13 cellular contexts compared by ENCODE assay signal in the genomic region with DNA sequence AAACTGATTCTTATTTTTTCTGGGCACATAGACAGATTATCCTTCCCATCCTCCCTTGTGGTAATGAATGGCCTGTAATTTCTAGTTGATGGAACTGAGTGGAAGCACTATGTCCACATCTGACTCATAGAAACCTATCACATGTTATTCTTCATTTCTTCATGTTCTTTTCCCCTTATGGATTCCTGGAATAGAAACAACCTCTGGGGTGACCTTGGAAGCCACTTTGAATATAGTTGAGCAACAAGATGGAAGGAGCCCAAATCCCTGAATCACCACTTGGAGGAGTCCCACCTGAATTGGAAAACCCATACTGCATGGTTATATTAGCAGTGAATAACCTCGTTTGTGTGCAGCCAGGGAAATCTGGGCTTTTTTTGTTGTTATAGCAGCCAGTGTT.
DNase-seq lines count a peak whose midpoint lies in the region; ATAC-seq and TF ChIP-seq lines count a peak whose summit lies in the region.
"Had no signal": no experiment of that assay in that cellular context is flagged by ENCODE, and none has a peak within 500 bp of the region (broad histone marks: within the 10 kb centered on the region; RNA-seq: fewer than 3 reads in every experiment).

No MANE protein-coding gene starts in this region.

- H3K4me1 ChIP-seq in mammary epithelial cell (ENCODE audit: insufficient read depth, low read length): no peaks in the 10 kb centered on the region
- H3K4me1 ChIP-seq in thoracic aorta (ENCODE audit: control insufficient read depth in 1 of 2, low read depth in 2 of 2): peaks cover 4 to 16% of the 10 kb centered on the region in 2 donors

- WGBS in mammary epithelial cell (ENCODE audit: low coverage, missing lambda C conversion rate): 0% methylated on average over 1 of the region's 1 CpG

- no peaks in the 10 kb centered on the region for H3K27me3 Mint-ChIP-seq in effector memory CD8-positive, alpha-beta T cell
- H3K27me3 Mint-ChIP-seq: activated CD4-positive, alpha-beta T cell treated with anti-CD3 and anti-CD28 coated beads for 36 hours had no signal

- H3K36me3 ChIP-seq in mammary epithelial cell (ENCODE audit: insufficient read depth, low read length): no peaks in the 10 kb centered on the region
- no peaks in the 10 kb centered on the region for H3K36me3 ChIP-seq in thoracic aorta

- no peak overlapping the region for H3K9ac ChIP-seq in mammary epithelial cell (ENCODE audit: insufficient read depth, low read length)

- CTCF ChIA-PET in mammary epithelial cell (lab: Charles Lee; ENCODE audit: low non-redundant PET): no interaction called here

- H3K9me3 ChIP-seq in mammary epithelial cell (replicated peaks; ENCODE audit: insufficient read depth, low read length): no peaks in the 10 kb centered on the region
- no peaks in the 10 kb centered on the region for H3K9me3 ChIP-seq in thoracic aorta

- no peaks in the 10 kb centered on the region for H3K36me3 Mint-ChIP-seq in effector memory CD8-positive, alpha-beta T cell (ENCODE audit: insufficient read depth)

- TF ChIP-seq CTCF in mammary epithelial cell (conservative IDR thresholded peaks at IDR 0.05 in 1 of 2, IDR thresholded peaks at IDR 0.05 in 1 of 2; ENCODE audit: extremely low read depth in 1 of 2, insufficient read depth in 1 of 2, low read depth in 1 of 2, low read length in 2 of 2) (no peak), thoracic aorta (IDR thresholded peaks at IDR 0.05) (no peak)

- H3K27ac Mint-ChIP-seq in effector memory CD8-positive, alpha-beta T cell: no peak overlapping the region
- H3K27ac Mint-ChIP-seq: activated CD4-positive, alpha-beta T cell treated with anti-CD3 and anti-CD28 coated beads for 36 hours had no signal

- H3K27ac ChIP-seq in mammary epithelial cell (ENCODE audit: insufficient read depth, low read depth, low read length): no peak overlapping the region
- H3K27ac ChIP-seq in thoracic aorta: no peak overlapping the region
- H3K27ac ChIP-seq: PC-9 had no signal

- H4K20me1 ChIP-seq in mammary epithelial cell (ENCODE audit: insufficient read depth, low read length): no peaks in the 10 kb centered on the region

- dilution Hi-C loops in mammary epithelial cell (cut with HindIII; ENCODE audit: low sequenced_read_pairs): no loop called here

- no peak overlapping the region for H2AFZ ChIP-seq in mammary epithelial cell (ENCODE audit: low read depth, low read length)
- H2AFZ ChIP-seq: PC-9 had no signal

- no peak overlapping the region for H3K4me2 ChIP-seq in mammary epithelial cell (ENCODE audit: insufficient read depth, low read depth, low read length)
- H3K4me2 ChIP-seq: PC-9 had no signal

- no peak overlapping the region for H3K4me3 Mint-ChIP-seq in effector memory CD8-positive, alpha-beta T cell
- H3K4me3 Mint-ChIP-seq: activated CD4-positive, alpha-beta T cell treated with anti-CD3 and anti-CD28 coated beads for 36 hours had no signal

- no peaks in the 10 kb centered on the region for H3K79me2 ChIP-seq in mammary epithelial cell (ENCODE audit: insufficient read depth, low read length)

- no peaks in the 10 kb centered on the region for H3K4me1 Mint-ChIP-seq in effector memory CD8-positive, alpha-beta T cell (ENCODE audit: low read depth in 2 of 2)
- H3K4me1 Mint-ChIP-seq: activated CD4-positive, alpha-beta T cell treated with anti-CD3 and anti-CD28 coated beads for 36 hours had no signal

- in situ Hi-C loops in mammary epithelial cell (cut with MboI; ENCODE audit: low sequenced_read_pairs in 2 of 2): no loop called here

- H3K27me3 ChIP-seq in mammary epithelial cell (ENCODE audit: insufficient read depth, low read length) (peaks cover 3% of the 10 kb centered on the region), thoracic aorta (replicated peaks; ENCODE audit: insufficient read depth) (no peaks in the 10 kb centered on the region)

- H3K4me3 ChIP-seq in mammary epithelial cell (replicated peaks in 1 of 3; ENCODE audit: insufficient read depth in 1 of 3, low read depth in 2 of 3, low read length in 3 of 3) (no peak overlapping the region), thoracic aorta (no peak overlapping the region)
- H3K4me3 ChIP-seq: PC-9 had no signal

- no peaks in the 10 kb centered on the region for H3K9me3 Mint-ChIP-seq in effector memory CD8-positive, alpha-beta T cell

- peak; percentile 50 to 85 for ATAC-seq in left cardiac atrium
- peak; percentile 79 for ATAC-seq in thoracic aorta (ENCODE audit: insufficient number of reproducible peaks, low FRiP score, low read depth)
- no peak for ATAC-seq in effector memory CD8-positive, alpha-beta T cell (replicated peaks)
- no peak for ATAC-seq in HG03025 (IDR thresholded peaks at IDR 0.05; ENCODE audit: low FRiP score, unreplicated experiment)
- ATAC-seq: activated CD4-positive, alpha-beta T cell treated with anti-CD3 and anti-CD28 coated beads for 36 hours had no signal

- intact Hi-C loops in mammary epithelial cell (cut with micrococcal nuclease): no loop called here
- intact Hi-C loops in left cardiac atrium (cut with DNase I): no loop called here

- DNase-seq in HT1080 (ENCODE audit: low read depth): peak; percentile 28
- DNase-seq in mammary epithelial cell: peak; percentile 9
- no peak for DNase-seq in left cardiac atrium
- peak; percentile 2 for DNase-seq in thoracic aorta (ENCODE audit: low spot score)
- DNase-seq in effector memory CD8-positive, alpha-beta T cell: no peak
- no peak for DNase-seq in NCI-H146 treated with DMSO at 0.1 percent for 48 hours (lab: John Stamatoyannopoulos, UW; ENCODE audit: unreplicated experiment)
- DNase-seq: activated CD4-positive, alpha-beta T cell treated with anti-CD3 and anti-CD28 coated beads for 36 hours; activated CD8-positive, alpha-beta memory T cell treated with anti-CD3 and anti-CD28 coated beads, Interleukin-2, amount 50 U/mL, for 48 hours; C1 segment of cervical spinal cord; KG1; NCI-H1092; PC-9 had no signal

- no TSS peak for BruUV-seq in mammary epithelial cell (replicated peaks; lab: Mats Ljungman, UMichigan)

Comparison
In these comparisons a context has a peak if more than half of its experiments do, and no peak if none do; other contexts are left out.
1. DNase-seq: peak in HT1080 (single experiment), mammary epithelial cell (single experiment) and thoracic aorta (single experiment); none in left cardiac atrium (single experiment), effector memory CD8-positive, alpha-beta T cell (0 of 3) and NCI-H146 treated with DMSO at 0.1 percent for 48 hours (single experiment).
2. ATAC-seq: peak in left cardiac atrium (2 of 2) and thoracic aorta (single experiment); none in effector memory CD8-positive, alpha-beta T cell (single experiment) and HG03025 (single experiment).